14 cellular contexts compared by ENCODE assay signal in the genomic region with DNA sequence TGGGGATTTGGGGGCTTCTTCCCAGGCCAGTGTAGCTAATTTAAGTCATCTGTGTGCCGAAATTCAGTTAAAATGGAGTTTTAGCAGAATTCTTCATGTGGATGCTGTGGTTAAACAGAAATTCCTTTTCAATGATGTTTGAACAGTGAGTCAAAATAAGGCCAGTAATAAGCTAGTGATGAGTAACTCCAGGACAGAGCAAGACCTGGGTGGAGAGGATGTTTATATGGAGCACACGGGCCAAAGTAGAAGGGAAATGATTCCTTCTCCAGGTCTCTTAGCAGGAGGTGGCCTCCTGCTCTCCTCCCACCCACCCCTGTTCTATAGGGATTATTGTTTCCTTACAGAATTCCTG. TPM values are rescaled to one million over a fixed set of nuclear protein-coding genes. Genes with fewer than 3 reads are reported as not detected.
DNase-seq lines count a peak whose midpoint lies in the region; ATAC-seq and TF ChIP-seq lines count a peak whose summit lies in the region.
"Had no signal": no experiment of that assay in that cellular context is flagged by ENCODE, and none has a peak within 500 bp of the region (broad histone marks: within the 10 kb centered on the region; RNA-seq: fewer than 3 reads in every experiment).

No MANE protein-coding gene starts in this region.

- TF ChIP-seq CTCF in AG04449 (IDR thresholded peaks at IDR 0.05; ENCODE audit: insufficient read depth, low read length, missing control alignments): no peak

- DNase-seq in AG04449 (ENCODE audit: low read depth, low spot score): peak; percentile 79
- DNase-seq in MG63: peak; percentile 80
- peak; percentile 17 to 92 for DNase-seq in dermis microvascular lymphatic vessel endothelial cell (ENCODE audit: low read depth in 2 of 2)
- peak; percentile 86 for DNase-seq in myocyte (ENCODE audit: low read depth)
- DNase-seq in DMS79 treated with DMSO at 0.1 percent for 48 hours (lab: John Stamatoyannopoulos, UW): no peak
- no peak for DNase-seq in stimulated activated CD4-positive, alpha-beta T cell treated with anti-CD3 and anti-CD28 coated beads, Interleukin-4, amount 100 ng/mL, for 24 hours
- DNase-seq: activated gamma-delta T cell; CD4-positive, CD25-positive, alpha-beta regulatory T cell; head of caudate nucleus; NCI-H1694 treated with DMSO at 0.1 percent for 48 hours; T-helper 17 cell had no signal

- POLR2A ChIA-PET in AG04449 (lab: Yijun Ruan, JAX): interaction anchor here (1.1 to 1.8 kb wide), 4 partner anchors 17 to 32 kb away, joined by 4 to 5 read pairs (median 4); partner anchors contain the start of gene UACA

- no peaks in the 10 kb centered on the region for H3K36me3 ChIP-seq in MG63

- H3K9me3 ChIP-seq in MG63: no peaks in the 10 kb centered on the region

- H3K27me3 ChIP-seq in MG63: no peaks in the 10 kb centered on the region

- H3K4me3 ChIP-seq in AG04449 (ENCODE audit: low read depth, low read length): peak overlapping the region; percentile 29
- 0 out of 2 replicates have a peak overlapping the region, but pooled peaks have one; percentile 1 for H3K4me3 ChIP-seq in MG63

- ATAC-seq in HG02840 (IDR thresholded peaks at IDR 0.05; ENCODE audit: low FRiP score, unreplicated experiment) (no peak), HG03432 (IDR thresholded peaks at IDR 0.05; ENCODE audit: unreplicated experiment) (no peak)
- ATAC-seq: stimulated activated memory B cell treated with anti-CD40 and anti-IgM and Interleukin-4, amounts not matched to agents 10 μg/mL and 1 μg/mL and 100 μg/mL, for 72 hours; T-helper 17 cell had no signal

- CTCF ChIA-PET in AG04449 (lab: Yijun Ruan, JAX): interaction anchor here (1.1 to 3.5 kb wide), 3 partner anchors 16 to 216 kb away, joined by 3 to 30 read pairs (median 15); no protein-coding TSS in a partner anchor

RNA-seq across cellular contexts. Expression of gene UACA, which starts 31.9 kb away (rescaled TPM):
- total RNA-seq in MG63 (2014; rRNA removed; shearing (Covaris generic); ENCODE audit: low replicate concordance): 37.6 and 51.6 TPM in 2 replicates
- total RNA-seq in dermis microvascular lymphatic vessel endothelial cell (125 and 203 TPM in 2 replicates), myocyte (31.5 and 45.4 TPM in 2 replicates)
- polyA plus RNA-seq in myocyte (2012): 61.8 TPM
- total RNA-seq: CD4-positive, CD25-positive, alpha-beta regulatory T cell had no signal

RNA-seq across cellular contexts. Expression of gene LARP6, which starts 58.7 kb away (rescaled TPM):
- total RNA-seq in MG63 (2014; rRNA removed; shearing (Covaris generic); ENCODE audit: low replicate concordance): 62.8 and 116 TPM in 2 replicates
- 9.1 and 9.4 TPM in 2 replicates for total RNA-seq in dermis microvascular lymphatic vessel endothelial cell
- 20.6 and 44.4 TPM in 2 replicates for total RNA-seq in myocyte
- 118 TPM for polyA plus RNA-seq in myocyte (2012)
- total RNA-seq: CD4-positive, CD25-positive, alpha-beta regulatory T cell had no signal
- polyA plus RNA-seq: CD4-positive, CD25-positive, alpha-beta regulatory T cell had no signal

Comparison
In these comparisons a context has a peak if more than half of its experiments do, and no peak if none do; other contexts are left out.
1. DNase-seq: peak in AG04449 (single experiment), MG63 (single experiment), dermis microvascular lymphatic vessel endothelial cell (2 of 2) and myocyte (single experiment); none in DMS79 treated with DMSO at 0.1 percent for 48 hours (single experiment) and stimulated activated CD4-positive, alpha-beta T cell treated with anti-CD3 and anti-CD28 coated beads, Interleukin-4, amount 100 ng/mL, for 24 hours (single experiment).